8 cellular contexts compared by ENCODE assay signal in genomic region chr2:171160630-171161424, GRCh38. TPM values are rescaled to one million over a fixed set of nuclear protein-coding genes. Genes with fewer than 3 reads are reported as not detected.
DNase-seq lines count a peak whose midpoint lies in the region; ATAC-seq and TF ChIP-seq lines count a peak whose summit lies in the region.

TLK1 (minus strand) TSS chr2:171160893; CDS start chr2:171160428, 465 bp downstream.

- H3K36me3 ChIP-seq in left lung = no peaks in the 10 kb centered on the region

- no peaks in the 10 kb centered on the region for H3K27me3 Mint-ChIP-seq in activated CD4-positive, alpha-beta T cell treated with anti-CD3 and anti-CD28 coated beads, Interleukin-2, amount 10 ng/mL, durations not matched to agents 24 days and 14 days

- peak within 1 kb of the TSS; percentile 68 to 75 for H3K4me3 ChIP-seq in left lung

- H3K9me3 ChIP-seq in left lung = no peaks in the 10 kb centered on the region

- H3K4me3 Mint-ChIP-seq in activated CD4-positive, alpha-beta T cell treated with anti-CD3 and anti-CD28 coated beads, Interleukin-2, amount 10 ng/mL, durations not matched to agents 24 days and 14 days = peak within 1 kb of the TSS; percentile 92

- peaks cover 46% of the 10 kb centered on the region for H3K4me1 Mint-ChIP-seq in activated CD4-positive, alpha-beta T cell treated with anti-CD3 and anti-CD28 coated beads, Interleukin-2, amount 10 ng/mL, durations not matched to agents 24 days and 14 days

- peak within 1 kb of the TSS; percentile 92 to 96 for H3K27ac ChIP-seq in left lung

- DNase-seq in AG20443 (ENCODE audit: low spot score) (peak; percentile 93), NCI-H510A treated with DMSO at 0.1 percent for 48 hours (lab: John Stamatoyannopoulos, UW) (peak; percentile 91), dedifferentiated amniotic fluid mesenchymal stem cell (ENCODE audit: extremely low spot score) (peak; percentile 68), left lung (peak; percentile 85 to 94)
- peak; percentile 93 for DNase-seq in activated CD4-positive, alpha-beta T cell treated with anti-CD3 and anti-CD28 coated beads, Interleukin-2, amount 10 ng/mL, durations not matched to agents 24 days and 14 days
- peak; percentile 53 to 60 for DNase-seq in stimulated activated CD4-positive, alpha-beta T cell treated with anti-CD3 and anti-CD28 coated beads, Interleukin-2, amount 100 ng/mL, for 48 hours

- peaks cover 11 to 22% of the 10 kb centered on the region in 2 donors for H3K4me1 ChIP-seq in left lung

- TF ChIP-seq CTCF in left lung (IDR thresholded peaks at IDR 0.05) = no peak

- H3K36me3 Mint-ChIP-seq in activated CD4-positive, alpha-beta T cell treated with anti-CD3 and anti-CD28 coated beads, Interleukin-2, amount 10 ng/mL, durations not matched to agents 24 days and 14 days (ENCODE audit: low read depth) = peaks cover 5% of the 10 kb centered on the region

- intact Hi-C loops in activated CD4-positive, alpha-beta T cell treated with anti-CD3 and anti-CD28 coated beads, Interleukin-2, amount 10 ng/mL, durations not matched to agents 24 days and 14 days (cut with micrococcal nuclease) = loop anchor here (1.0 to 5.0 kb wide), 7 partner anchors 51 to 798 kb away; partner anchors contain the start of genes CYBRD1, DCAF17 and GORASP2
- intact Hi-C loops in left lung (cut with DNase I) = no loop called here

- H3K9me3 Mint-ChIP-seq in activated CD4-positive, alpha-beta T cell treated with anti-CD3 and anti-CD28 coated beads, Interleukin-2, amount 10 ng/mL, durations not matched to agents 24 days and 14 days = no peaks in the 10 kb centered on the region

- ATAC-seq in GM19025 (IDR thresholded peaks at IDR 0.05; ENCODE audit: low read depth, unreplicated experiment) (peak; percentile 66), HG03280 (IDR thresholded peaks at IDR 0.05; ENCODE audit: unreplicated experiment) (peak; percentile 60), left lung (peak; percentile 76)

- no peaks in the 10 kb centered on the region for H3K27me3 ChIP-seq in left lung

- H3K27ac Mint-ChIP-seq in activated CD4-positive, alpha-beta T cell treated with anti-CD3 and anti-CD28 coated beads, Interleukin-2, amount 10 ng/mL, durations not matched to agents 24 days and 14 days = peak within 1 kb of the TSS; percentile 98

RNA-seq across cellular contexts. Expression of gene TLK1, which starts in this region (rescaled TPM):
- total RNA-seq in activated CD4-positive, alpha-beta T cell treated with anti-CD3 and anti-CD28 coated beads, Interleukin-2, amount 10 ng/mL, durations not matched to agents 24 days and 14 days = 91.8 and 94.9 TPM in 2 replicates
- total RNA-seq in left lung = 10 to 100 TPM; 48.2 to 49.8 TPM

Comparison
In these comparisons a context has a peak if more than half of its experiments do, and no peak if none do; other contexts are left out.
1. Peak in every context shown above with its lines: DNase-seq, ATAC-seq, H3K4me3 ChIP-seq and H3K27ac ChIP-seq.